In the genomic region with DNA sequence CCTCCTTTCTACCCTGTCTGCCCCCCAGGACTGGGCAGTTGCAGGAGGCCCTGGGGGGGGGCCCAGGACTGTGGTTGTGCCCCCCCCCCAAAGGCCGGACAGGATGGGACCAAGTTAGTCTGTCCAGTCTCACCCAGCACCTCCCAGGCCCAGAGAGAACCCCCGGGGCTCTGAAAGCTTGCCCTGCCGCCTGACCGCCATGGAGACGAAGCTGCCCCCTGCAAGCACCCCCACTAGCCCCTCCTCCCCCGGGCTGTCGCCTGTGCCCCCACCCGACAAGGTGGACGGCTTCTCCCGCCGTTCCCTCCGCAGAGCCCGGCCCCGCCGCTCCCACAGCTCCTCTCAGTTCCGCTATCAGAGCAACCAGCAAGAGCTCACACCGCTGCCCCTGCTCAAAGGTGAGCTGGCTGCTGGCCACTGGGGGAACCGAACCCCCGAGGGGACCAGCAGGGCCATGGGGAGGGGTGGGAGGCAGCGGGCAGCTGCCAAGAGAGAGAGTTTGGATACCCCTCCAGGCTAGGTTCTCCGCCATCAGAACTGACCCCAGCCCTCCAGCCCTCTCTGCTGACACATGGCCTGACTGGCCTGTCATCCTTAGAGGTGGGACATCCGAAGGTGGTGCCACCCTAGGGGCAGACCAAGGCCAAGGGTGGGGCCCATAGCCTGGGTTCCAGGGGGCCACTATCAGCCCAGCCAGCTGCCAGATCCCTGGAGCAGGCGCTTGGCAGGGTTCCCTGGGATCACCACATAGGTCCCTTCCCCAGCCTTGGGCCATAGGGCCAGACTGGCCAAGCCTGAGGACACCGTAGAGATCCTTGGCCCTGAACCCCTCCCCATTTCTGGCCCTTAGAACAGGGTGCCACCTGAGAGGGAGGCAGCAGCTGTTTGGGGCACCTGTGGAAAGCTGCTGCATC, we compare ENCODE assay signal across 1 cellular context.
TF ChIP-seq lines count a peak whose summit lies in the region.

No MANE protein-coding gene starts in this region.

TF ChIP-seq in HepG2, 621 proteins besides CTCF, POLR2A, EP300 and RAD21:
- peak; percentile 81 for TF ChIP-seq HNRNPLL (IDR thresholded peaks at IDR 0.05; ENCODE audit: low read depth, low read length, poor library complexity, severe bottlenecking)
- TF ChIP-seq, protein P1, sequence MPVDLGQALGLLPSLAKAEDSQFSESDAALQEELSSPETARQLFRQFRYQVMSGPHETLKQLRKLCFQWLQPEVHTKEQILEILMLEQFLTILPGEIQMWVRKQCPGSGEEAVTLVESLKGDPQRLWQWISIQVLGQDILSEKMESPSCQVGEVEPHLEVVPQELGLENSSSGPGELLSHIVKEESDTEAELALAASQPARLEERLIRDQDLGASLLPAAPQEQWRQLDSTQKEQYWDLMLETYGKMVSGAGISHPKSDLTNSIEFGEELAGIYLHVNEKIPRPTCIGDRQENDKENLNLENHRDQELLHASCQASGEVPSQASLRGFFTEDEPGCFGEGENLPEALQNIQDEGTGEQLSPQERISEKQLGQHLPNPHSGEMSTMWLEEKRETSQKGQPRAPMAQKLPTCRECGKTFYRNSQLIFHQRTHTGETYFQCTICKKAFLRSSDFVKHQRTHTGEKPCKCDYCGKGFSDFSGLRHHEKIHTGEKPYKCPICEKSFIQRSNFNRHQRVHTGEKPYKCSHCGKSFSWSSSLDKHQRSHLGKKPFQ (CRISPR knock-in tag; IDR thresholded peaks at IDR 0.05; ENCODE audit: insufficient replicate concordance) = no peak
- TF ChIP-seq, protein P2, sequence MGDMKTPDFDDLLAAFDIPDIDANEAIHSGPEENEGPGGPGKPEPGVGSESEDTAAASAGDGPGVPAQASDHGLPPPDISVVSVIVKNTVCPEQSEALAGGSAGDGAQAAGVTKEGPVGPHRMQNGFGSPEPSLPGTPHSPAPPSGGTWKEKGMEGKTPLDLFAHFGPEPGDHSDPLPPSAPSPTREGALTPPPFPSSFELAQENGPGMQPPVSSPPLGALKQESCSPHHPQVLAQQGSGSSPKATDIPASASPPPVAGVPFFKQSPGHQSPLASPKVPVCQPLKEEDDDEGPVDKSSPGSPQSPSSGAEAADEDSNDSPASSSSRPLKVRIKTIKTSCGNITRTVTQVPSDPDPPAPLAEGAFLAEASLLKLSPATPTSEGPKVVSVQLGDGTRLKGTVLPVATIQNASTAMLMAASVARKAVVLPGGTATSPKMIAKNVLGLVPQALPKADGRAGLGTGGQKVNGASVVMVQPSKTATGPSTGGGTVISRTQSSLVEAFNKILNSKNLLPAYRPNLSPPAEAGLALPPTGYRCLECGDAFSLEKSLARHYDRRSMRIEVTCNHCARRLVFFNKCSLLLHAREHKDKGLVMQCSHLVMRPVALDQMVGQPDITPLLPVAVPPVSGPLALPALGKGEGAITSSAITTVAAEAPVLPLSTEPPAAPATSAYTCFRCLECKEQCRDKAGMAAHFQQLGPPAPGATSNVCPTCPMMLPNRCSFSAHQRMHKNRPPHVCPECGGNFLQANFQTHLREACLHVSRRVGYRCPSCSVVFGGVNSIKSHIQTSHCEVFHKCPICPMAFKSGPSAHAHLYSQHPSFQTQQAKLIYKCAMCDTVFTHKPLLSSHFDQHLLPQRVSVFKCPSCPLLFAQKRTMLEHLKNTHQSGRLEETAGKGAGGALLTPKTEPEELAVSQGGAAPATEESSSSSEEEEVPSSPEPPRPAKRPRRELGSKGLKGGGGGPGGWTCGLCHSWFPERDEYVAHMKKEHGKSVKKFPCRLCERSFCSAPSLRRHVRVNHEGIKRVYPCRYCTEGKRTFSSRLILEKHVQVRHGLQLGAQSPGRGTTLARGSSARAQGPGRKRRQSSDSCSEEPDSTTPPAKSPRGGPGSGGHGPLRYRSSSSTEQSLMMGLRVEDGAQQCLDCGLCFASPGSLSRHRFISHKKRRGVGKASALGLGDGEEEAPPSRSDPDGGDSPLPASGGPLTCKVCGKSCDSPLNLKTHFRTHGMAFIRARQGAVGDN (CRISPR knock-in tag; IDR thresholded peaks at IDR 0.05) = peak; percentile 15
- TF ChIP-seq, protein P3, sequence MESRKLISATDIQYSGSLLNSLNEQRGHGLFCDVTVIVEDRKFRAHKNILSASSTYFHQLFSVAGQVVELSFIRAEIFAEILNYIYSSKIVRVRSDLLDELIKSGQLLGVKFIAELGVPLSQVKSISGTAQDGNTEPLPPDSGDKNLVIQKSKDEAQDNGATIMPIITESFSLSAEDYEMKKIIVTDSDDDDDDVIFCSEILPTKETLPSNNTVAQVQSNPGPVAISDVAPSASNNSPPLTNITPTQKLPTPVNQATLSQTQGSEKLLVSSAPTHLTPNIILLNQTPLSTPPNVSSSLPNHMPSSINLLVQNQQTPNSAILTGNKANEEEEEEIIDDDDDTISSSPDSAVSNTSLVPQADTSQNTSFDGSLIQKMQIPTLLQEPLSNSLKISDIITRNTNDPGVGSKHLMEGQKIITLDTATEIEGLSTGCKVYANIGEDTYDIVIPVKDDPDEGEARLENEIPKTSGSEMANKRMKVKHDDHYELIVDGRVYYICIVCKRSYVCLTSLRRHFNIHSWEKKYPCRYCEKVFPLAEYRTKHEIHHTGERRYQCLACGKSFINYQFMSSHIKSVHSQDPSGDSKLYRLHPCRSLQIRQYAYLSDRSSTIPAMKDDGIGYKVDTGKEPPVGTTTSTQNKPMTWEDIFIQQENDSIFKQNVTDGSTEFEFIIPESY (CRISPR knock-in tag; IDR thresholded peaks at IDR 0.05) = peak; percentile 95
- TF ChIP-seq HNRNPL (IDR thresholded peaks at IDR 0.05; ENCODE audit: low read depth, low read length) = 0 out of 2 replicates have a peak, but pooled peaks have one; percentile 23
- TF ChIP-seq ZBTB38 (CRISPR knock-in tag; IDR thresholded peaks at IDR 0.05) = peak; percentile 88
